In genomic region chr5:50440651-50441478, GRCh38 we compare ENCODE assay signal across 8 cellular contexts. TPM values are rescaled to one million over a fixed set of nuclear protein-coding genes. Genes with fewer than 3 reads are reported as not detected.
DNase-seq lines count a peak whose midpoint lies in the region; ATAC-seq and TF ChIP-seq lines count a peak whose summit lies in the region.

Gene EMB (minus strand): TSS chr5:50441288. CDS start chr5:50441151, 137 bp downstream.

- POLR2A ChIA-PET in BJ (lab: Charles Lee): no interaction called here

- H3K9ac ChIP-seq in OCI-LY3 (ENCODE audit: low read length): peak within 1 kb of the TSS; percentile 91

- H3K27me3 ChIP-seq in BJ (ENCODE audit: control insufficient read depth, insufficient read depth, low read length): no peaks in the 10 kb centered on the region
- H3K27me3 ChIP-seq in OCI-LY3 (ENCODE audit: low read depth, low read length): no peaks in the 10 kb centered on the region
- no peaks in the 10 kb centered on the region for H3K27me3 ChIP-seq in thoracic aorta (replicated peaks; ENCODE audit: insufficient read depth)

- no peaks in the 10 kb centered on the region for H4K20me1 ChIP-seq in OCI-LY3 (ENCODE audit: insufficient read depth, low read length)

- H3K36me3 ChIP-seq in BJ (ENCODE audit: control insufficient read depth, insufficient read depth, low read length): no peaks in the 10 kb centered on the region
- H3K36me3 ChIP-seq in OCI-LY3 (replicated peaks; ENCODE audit: low read depth, low read length): no peaks in the 10 kb centered on the region
- H3K36me3 ChIP-seq in thoracic aorta: no peaks in the 10 kb centered on the region

- peaks cover 13% of the 10 kb centered on the region for H3K79me2 ChIP-seq in OCI-LY3 (ENCODE audit: low read length)

- H3K4me3 ChIP-seq in BJ (ENCODE audit: low read depth, low read length) (peak within 1 kb of the TSS; percentile 40), OCI-LY3 (ENCODE audit: low read length) (peak within 1 kb of the TSS; percentile 94), thoracic aorta (peak within 1 kb of the TSS; percentile 76)

- H3K9me3 Mint-ChIP-seq in activated T-cell treated with anti-CD3 and anti-CD28 coated beads, Interleukin-2, amount 50 U/mL, for 72 hours: no peaks in the 10 kb centered on the region

- DNase-seq in BJ (ENCODE audit: low read depth) (no peak), globus pallidus (ENCODE audit: low spot score) (peak; percentile 8), occipital lobe (lab: John Stamatoyannopoulos, UW) (peak; percentile 44), thoracic aorta (ENCODE audit: low spot score) (no peak)
- peak; percentile 83 to 84 for DNase-seq in activated T-cell treated with anti-CD3 and anti-CD28 coated beads, Interleukin-2, amount 50 U/mL, for 72 hours

- H3K27ac ChIP-seq in OCI-LY3 (ENCODE audit: low read length): peak within 1 kb of the TSS; percentile 85
- H3K27ac ChIP-seq in thoracic aorta: no peak within 1 kb of the TSS

- H3K4me2 ChIP-seq in OCI-LY3 (ENCODE audit: low read length): peak within 1 kb of the TSS; percentile 74

- H3K4me1 Mint-ChIP-seq in activated T-cell treated with anti-CD3 and anti-CD28 coated beads, Interleukin-2, amount 50 U/mL, for 72 hours (ENCODE audit: low read depth): peaks cover 65% of the 10 kb centered on the region

- peak within 1 kb of the TSS; percentile 79; the same call in 1 of the 2 replicates for H2AFZ ChIP-seq in OCI-LY3 (ENCODE audit: low read depth, low read length)

- H3K4me1 ChIP-seq in OCI-LY3 (ENCODE audit: low read length) (peaks cover 31% of the 10 kb centered on the region), thoracic aorta (ENCODE audit: control insufficient read depth in 1 of 2, low read depth in 2 of 2) (no peaks in the 10 kb centered on the region)

- H3K9me3 ChIP-seq in OCI-LY3 (ENCODE audit: insufficient read depth, low read length) (no peaks in the 10 kb centered on the region), thoracic aorta (no peaks in the 10 kb centered on the region)

- H3K4me3 Mint-ChIP-seq in activated T-cell treated with anti-CD3 and anti-CD28 coated beads, Interleukin-2, amount 50 U/mL, for 72 hours: peak within 1 kb of the TSS; percentile 89 to 98

- peak; percentile 67 for ATAC-seq in GM19035 (IDR thresholded peaks at IDR 0.05; ENCODE audit: unreplicated experiment)
- ATAC-seq in HG03378 (IDR thresholded peaks at IDR 0.05; ENCODE audit: unreplicated experiment): peak; percentile 57
- ATAC-seq in activated T-cell treated with anti-CD3 and anti-CD28 coated beads, Interleukin-2, amount 50 U/mL, for 72 hours (replicated peaks in 1 of 2): peak; percentile 80 to 84
- no peak for ATAC-seq in thoracic aorta (ENCODE audit: insufficient number of reproducible peaks, low FRiP score, low read depth)

- peak within 1 kb of the TSS; percentile 97 for H3K27ac Mint-ChIP-seq in activated T-cell treated with anti-CD3 and anti-CD28 coated beads, Interleukin-2, amount 50 U/mL, for 72 hours

- CTCF ChIA-PET in BJ (lab: Yijun Ruan, JAX): no interaction called here

- TF ChIP-seq CTCF in BJ (IDR thresholded peaks at IDR 0.05; ENCODE audit: insufficient read depth, low read depth, low read length) (no peak), OCI-LY3 (IDR thresholded peaks at IDR 0.05; ENCODE audit: low read depth, low read length) (peak; percentile 42), thoracic aorta (IDR thresholded peaks at IDR 0.05) (no peak)

- H3K27me3 Mint-ChIP-seq in activated T-cell treated with anti-CD3 and anti-CD28 coated beads, Interleukin-2, amount 50 U/mL, for 72 hours (ENCODE audit: low read depth): no peaks in the 10 kb centered on the region

- peaks cover 0 to 4% of the 10 kb centered on the region in 2 donors for H3K36me3 Mint-ChIP-seq in activated T-cell treated with anti-CD3 and anti-CD28 coated beads, Interleukin-2, amount 50 U/mL, for 72 hours (ENCODE audit: insufficient read depth in 2 of 2)

RNA-seq across cellular contexts. Expression of gene EMB, which starts in this region (rescaled TPM):
- polyA plus RNA-seq in BJ (2011; rRNA removed): 0.55 and 1.5 TPM in 2 replicates
- 0.38 and 0.51 TPM in 2 replicates for polyA minus RNA-seq in BJ (2011; rRNA and poly(A)+ RNA removed)
- total RNA-seq in activated T-cell treated with anti-CD3 and anti-CD28 coated beads, Interleukin-2, amount 50 U/mL, for 72 hours: 10 to 100 TPM; 68.0 to 94.6 TPM
- total RNA-seq in occipital lobe (3.0 TPM), thoracic aorta (10 to 100 TPM; 20.8 to 23.1 TPM)

Comparison
In these comparisons a context has a peak if more than half of its experiments do, and no peak if none do; other contexts are left out.
1. DNase-seq: peak in activated T-cell treated with anti-CD3 and anti-CD28 coated beads, Interleukin-2, amount 50 U/mL, for 72 hours (2 of 2), globus pallidus (single experiment) and occipital lobe (single experiment); none in BJ (single experiment) and thoracic aorta (single experiment).
2. H3K4me3 ChIP-seq: peak in every context shown above with its lines; median percentile 94 in OCI-LY3; 76 in thoracic aorta; 40 in BJ.